In the genomic region with DNA sequence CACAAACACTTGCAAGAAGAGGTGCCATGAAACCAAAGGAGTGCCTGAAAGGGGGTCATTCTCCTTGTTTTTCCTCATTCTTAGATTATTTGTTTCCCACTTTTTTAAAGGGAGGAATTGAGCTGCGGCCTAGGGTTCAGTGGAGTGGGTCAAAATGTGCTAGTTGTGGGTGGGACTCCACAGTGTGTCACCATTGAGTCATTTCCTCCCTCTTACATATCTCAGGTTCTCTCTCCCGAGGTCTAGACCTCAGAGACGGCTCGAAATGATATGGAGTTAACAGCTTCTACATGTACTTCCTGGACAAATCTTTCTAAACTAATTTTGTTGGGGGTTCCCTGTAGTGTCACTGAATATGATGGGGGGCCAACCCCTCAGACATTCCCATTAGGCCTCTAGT, we compare ENCODE assay signal across 18 cellular contexts.
DNase-seq lines count a peak whose midpoint lies in the region; ATAC-seq, FAIRE-seq and TF ChIP-seq lines count a peak whose summit lies in the region.
"Had no signal": no experiment of that assay in that cellular context is flagged by ENCODE, and none has a peak within 500 bp of the region (broad histone marks: within the 10 kb centered on the region; RNA-seq: fewer than 3 reads in every experiment).

No MANE protein-coding gene starts in this region.

- ATAC-seq in HG02610 (IDR thresholded peaks at IDR 0.05; ENCODE audit: unreplicated experiment) (no peak), sciatic nerve (no peak)
- no peak for ATAC-seq in stimulated activated naive B cell treated with anti-CD40 and anti-IgM and Interleukin-4, amounts not matched to agents 10 μg/mL and 1 μg/mL and 100 μg/mL, for 72 hours (replicated peaks)
- ATAC-seq: HepG2 had no signal

- no peak overlapping the region for H3K4me3 Mint-ChIP-seq in stimulated activated naive B cell treated with anti-CD40 and anti-IgM and Interleukin-4, amounts not matched to agents 10 μg/mL and 1 μg/mL and 100 μg/mL, for 72 hours
- H3K4me3 Mint-ChIP-seq: CD4-positive, alpha-beta T cell; H9; IgD-negative memory B cell had no signal

- H3K4me3 ChIP-seq in bronchial epithelial cell (ENCODE audit: low read depth, low read length) = no peak overlapping the region

- TF ChIP-seq CTCF in bronchial epithelial cell (IDR thresholded peaks at IDR 0.05; ENCODE audit: insufficient read depth, low read length, severe bottlenecking) = no peak

- FAIRE-seq in bronchial epithelial cell (lab: Jason Lieb, UNC) (no peak), urothelium cell line (lab: Jason Lieb, UNC) (no peak)
- FAIRE-seq: A204.1, H1, HepG2 had no signal

- intact Hi-C loops in sciatic nerve (cut with DNase I) = no loop called here

- peaks cover 2 to 3% of the 10 kb centered on the region in 2 donors for H3K9me3 Mint-ChIP-seq in stimulated activated naive B cell treated with anti-CD40 and anti-IgM and Interleukin-4, amounts not matched to agents 10 μg/mL and 1 μg/mL and 100 μg/mL, for 72 hours
- H3K9me3 Mint-ChIP-seq: CD4-positive, alpha-beta T cell had no signal

- H3K36me3 ChIP-seq in bronchial epithelial cell (ENCODE audit: control insufficient read depth, insufficient read depth, low read length) = no peaks in the 10 kb centered on the region

- no peaks in the 10 kb centered on the region for H3K36me3 Mint-ChIP-seq in stimulated activated naive B cell treated with anti-CD40 and anti-IgM and Interleukin-4, amounts not matched to agents 10 μg/mL and 1 μg/mL and 100 μg/mL, for 72 hours
- H3K36me3 Mint-ChIP-seq: IgD-negative memory B cell had no signal

- H3K27me3 Mint-ChIP-seq in stimulated activated naive B cell treated with anti-CD40 and anti-IgM and Interleukin-4, amounts not matched to agents 10 μg/mL and 1 μg/mL and 100 μg/mL, for 72 hours = no peaks in the 10 kb centered on the region
- H3K27me3 Mint-ChIP-seq: CD4-positive, alpha-beta T cell; IgD-negative memory B cell had no signal

- peak; percentile 1 for DNase-seq in Daoy (ENCODE audit: low read depth)
- peak; percentile 0 for DNase-seq in LoVo (ENCODE audit: low spot score)
- DNase-seq in bronchial epithelial cell (ENCODE audit: low read depth) = peak; percentile 2
- DNase-seq in urothelium cell line (ENCODE audit: low spot score) = peak; percentile 1
- no peak for DNase-seq in sciatic nerve (ENCODE audit: low spot score)
- DNase-seq in stimulated activated naive B cell treated with anti-CD40 and anti-IgM and Interleukin-4, amounts not matched to agents 10 μg/mL and 1 μg/mL and 100 μg/mL, for 72 hours = no peak
- DNase-seq: ACHN; CD4-positive, alpha-beta T cell; DMS153; DMS79; GF-D8; H9; KBM-7 had no signal

- H3K27ac Mint-ChIP-seq in stimulated activated naive B cell treated with anti-CD40 and anti-IgM and Interleukin-4, amounts not matched to agents 10 μg/mL and 1 μg/mL and 100 μg/mL, for 72 hours = no peak overlapping the region
- H3K27ac Mint-ChIP-seq: CD4-positive, alpha-beta T cell; H9; IgD-negative memory B cell had no signal

- H3K27me3 ChIP-seq in bronchial epithelial cell (ENCODE audit: control insufficient read depth, insufficient read depth, low read length) = no peaks in the 10 kb centered on the region

- no peaks in the 10 kb centered on the region for H3K4me1 Mint-ChIP-seq in stimulated activated naive B cell treated with anti-CD40 and anti-IgM and Interleukin-4, amounts not matched to agents 10 μg/mL and 1 μg/mL and 100 μg/mL, for 72 hours
- H3K4me1 Mint-ChIP-seq: H9, IgD-negative memory B cell had no signal

Comparison
In these comparisons a context has a peak if more than half of its experiments do, and no peak if none do; other contexts are left out.
1. DNase-seq: peak in Daoy (single experiment), LoVo (single experiment), bronchial epithelial cell (single experiment) and urothelium cell line (single experiment); none in sciatic nerve (single experiment) and stimulated activated naive B cell treated with anti-CD40 and anti-IgM and Interleukin-4, amounts not matched to agents 10 μg/mL and 1 μg/mL and 100 μg/mL, for 72 hours (single experiment).